Comparison of ENCODE assay signal across 10 cellular contexts in genomic region chr3:54121404-54122045, GRCh38. TPM values are rescaled to one million over a fixed set of nuclear protein-coding genes. Genes with fewer than 3 reads are reported as not detected.
DNase-seq lines count a peak whose midpoint lies in the region; ATAC-seq and TF ChIP-seq lines count a peak whose summit lies in the region.
"Had no signal": no experiment of that assay in that cellular context is flagged by ENCODE, and none has a peak within 500 bp of the region (broad histone marks: within the 10 kb centered on the region; RNA-seq: fewer than 3 reads in every experiment).

No MANE protein-coding gene starts in this region.

- peak; percentile 34 for ATAC-seq in HG02759 (IDR thresholded peaks at IDR 0.05; ENCODE audit: unreplicated experiment)

- H3K9ac ChIP-seq in endocrine pancreas (ENCODE audit: control insufficient read depth, insufficient read depth, low read length) (peak overlapping the region; percentile 26), neural cell (ENCODE audit: low read length) (peak overlapping the region; percentile 60)

- no peaks in the 10 kb centered on the region for H3K79me2 ChIP-seq in neural cell (replicated peaks; ENCODE audit: insufficient read depth, low read length)

- H4K20me1 ChIP-seq in neural cell (ENCODE audit: insufficient read depth), result no peaks in the 10 kb centered on the region

- no peaks in the 10 kb centered on the region for H3F3A ChIP-seq in neural cell (ENCODE audit: insufficient read depth, low read length, poor library complexity, severe bottlenecking)

- H3K36me3 ChIP-seq in BJ (ENCODE audit: control insufficient read depth, insufficient read depth, low read length), result no peaks in the 10 kb centered on the region
- peaks cover 4% of the 10 kb centered on the region for H3K36me3 ChIP-seq in endocrine pancreas (ENCODE audit: control insufficient read depth, insufficient read depth, low read length)
- no peaks in the 10 kb centered on the region for H3K36me3 ChIP-seq in neural cell (ENCODE audit: insufficient read depth, low read length)

- POLR2A ChIA-PET in BJ (lab: Charles Lee), result no interaction called here

- H3K4me2 ChIP-seq in neural cell (ENCODE audit: low read length), result peak overlapping the region; percentile 73

- no peak for TF ChIP-seq CTCF in BJ (IDR thresholded peaks at IDR 0.05; ENCODE audit: insufficient read depth, low read depth, low read length)
- TF ChIP-seq CTCF in neural cell (IDR thresholded peaks at IDR 0.05; ENCODE audit: poor library complexity, severe bottlenecking), result no peak

- no peak for TF ChIP-seq RAD21 in neural cell (conservative IDR thresholded peaks at IDR 0.05)

- H3K27me3 ChIP-seq in BJ (ENCODE audit: control insufficient read depth, insufficient read depth, low read length) (peaks cover 18% of the 10 kb centered on the region), endocrine pancreas (ENCODE audit: control insufficient read depth, insufficient read depth, low read length) (peaks cover 9% of the 10 kb centered on the region), neural cell (ENCODE audit: insufficient read depth, low read depth, low read length) (peaks cover 82% of the 10 kb centered on the region)

- no peak overlapping the region for H2AFZ ChIP-seq in neural cell (ENCODE audit: low read depth, low read length)

- H3K9me2 ChIP-seq in neural cell (ENCODE audit: insufficient read depth, low read length), result no peaks in the 10 kb centered on the region

- CTCF ChIA-PET in BJ (lab: Yijun Ruan, JAX), result no interaction called here

- no peak for TF ChIP-seq EP300 in neural cell (conservative IDR thresholded peaks at IDR 0.05; ENCODE audit: poor library complexity, severe bottlenecking)

- H3K4me3 ChIP-seq in BJ (ENCODE audit: low read depth, low read length), result peak overlapping the region; percentile 28
- no peak overlapping the region for H3K4me3 ChIP-seq in endocrine pancreas (ENCODE audit: control insufficient read depth, insufficient read depth, low read length)
- H3K4me3 ChIP-seq in neural cell (ENCODE audit: low read length), result peak overlapping the region; percentile 77

- no peaks in the 10 kb centered on the region for H3K4me1 ChIP-seq in endocrine pancreas (ENCODE audit: control insufficient read depth, insufficient read depth, low read length)

- no peak overlapping the region for H3K27ac ChIP-seq in neural cell (ENCODE audit: low read length)

- H3K9me3 ChIP-seq in endocrine pancreas (ENCODE audit: control insufficient read depth, low read length) (no peaks in the 10 kb centered on the region), neural cell (ENCODE audit: low read length) (no peaks in the 10 kb centered on the region)

- no peak for DNase-seq in BJ (ENCODE audit: low read depth)
- no peak for DNase-seq in activated CD4-positive, CD25-positive, alpha-beta regulatory T cell treated with anti-CD3 and anti-CD28 coated beads, Interleukin-2, amount 50 U/mL, for 72 hours
- DNase-seq in occipital lobe (lab: John Stamatoyannopoulos, UW), result no peak
- DNase-seq in NOMO-1 treated with dmso at 0.1 percent for 144 hours (lab: John Stamatoyannopoulos, UW; ENCODE audit: unreplicated experiment), result no peak
- no peak for DNase-seq in NCI-H2107 (lab: John Stamatoyannopoulos, UW)
- DNase-seq: GDM1; stimulated activated CD4-positive, alpha-beta T cell treated with anti-CD3 and anti-CD28 coated beads, Interleukin-4, amount 100 ng/mL, for 4 hours had no signal

TF ChIP-seq in neural cell, 6 proteins besides CTCF, POLR2A, EP300 and RAD21:
- TF ChIP-seq TAF1 (IDR thresholded peaks at IDR 0.05; ENCODE audit: low read depth) (no peak), MXI1 (conservative IDR thresholded peaks at IDR 0.05; ENCODE audit: poor library complexity, severe bottlenecking) (peak; percentile 31)
TF ChIP-seq in neural cell: peak in this region for 1.

RNA-seq across cellular contexts. Expression of gene CACNA2D3, which starts 0.8 kb away (rescaled TPM):
- polyA plus RNA-seq in BJ (2011; rRNA removed) (0.56 and 0.81 TPM in 2 replicates), neural cell (13.7 and 26.2 TPM in 2 replicates)
- polyA minus RNA-seq in BJ (2011; rRNA and poly(A)+ RNA removed), result 0.51 and 0.57 TPM in 2 replicates
- 23.7 and 25.3 TPM in 2 replicates for polyA minus RNA-seq in neural cell
- 11.2 TPM for total RNA-seq in occipital lobe
